ENCODE assay signal across 13 cellular contexts in genomic region chr6:151276112-151276745, GRCh38. TPM values are rescaled to one million over a fixed set of nuclear protein-coding genes. Genes with fewer than 3 reads are reported as not detected.
A peak's percentile ranks its signal among the peaks of the same experiment; 100 is the strongest.
DNase-seq lines count a peak whose midpoint lies in the region; ATAC-seq, FAIRE-seq and TF ChIP-seq lines count a peak whose summit lies in the region.
"Had no signal": no experiment of that assay in that cellular context is flagged by ENCODE, and none has a peak within 500 bp of the region (broad histone marks: within the 10 kb centered on the region; RNA-seq: fewer than 3 reads in every experiment).

No MANE protein-coding gene starts in this region.

- no peaks in the 10 kb centered on the region for H3K9me3 Mint-ChIP-seq in astrocyte (ENCODE audit: unreplicated experiment)
- no peaks in the 10 kb centered on the region for H3K9me3 Mint-ChIP-seq in stimulated activated naive CD8-positive, alpha-beta T cell treated with anti-CD3 and anti-CD28 coated beads, Interleukin-15, amount 100 ng/mL, for 72 hours
- H3K9me3 Mint-ChIP-seq: activated CD4-positive, alpha-beta T cell treated with anti-CD3 and anti-CD28 coated beads, Interleukin-2, amount 10 ng/mL, durations not matched to agents 7 days and 5 days; activated naive CD8-positive, alpha-beta T cell treated with anti-CD3 and anti-CD28 coated beads, Interleukin-2, amount 10 ng/mL, durations not matched to agents 7 days and 5 days had no signal

- TF ChIP-seq CTCF in astrocyte (IDR thresholded peaks at IDR 0.05; ENCODE audit: insufficient read depth, low read depth, low read length), result no peak
- peak in 2 of 4 experiments; percentile 38 to 64 for TF ChIP-seq CTCF in gastroesophageal sphincter (IDR thresholded peaks at IDR 0.05)

- TF ChIP-seq POLR2A in gastroesophageal sphincter (IDR thresholded peaks at IDR 0.05), result no peak

- H2AFZ ChIP-seq in astrocyte (ENCODE audit: low read depth, low read length), result no peak overlapping the region

- H3K9ac ChIP-seq in astrocyte (ENCODE audit: low read length), result no peak overlapping the region

- ATAC-seq in gastroesophageal sphincter (peak; percentile 94), HG03196 (IDR thresholded peaks at IDR 0.05; ENCODE audit: unreplicated experiment) (no peak)
- no peak for ATAC-seq in stimulated activated naive CD8-positive, alpha-beta T cell treated with anti-CD3 and anti-CD28 coated beads, Interleukin-15, amount 100 ng/mL, for 72 hours
- ATAC-seq: PC-3 had no signal

- H3K4me1 ChIP-seq in astrocyte (ENCODE audit: insufficient read depth, low read length) (peaks cover 9% of the 10 kb centered on the region), gastroesophageal sphincter (peaks cover 0 to 74% (median 6%) of the 10 kb centered on the region in 3 donors)
- H3K4me1 ChIP-seq: pancreas had no signal

- peak overlapping the region; percentile 41 for H3K4me2 ChIP-seq in astrocyte (ENCODE audit: low read length)

- H4K20me1 ChIP-seq in astrocyte (ENCODE audit: insufficient read depth, low read length), result peaks cover 34% of the 10 kb centered on the region

- peaks cover 99% of the 10 kb centered on the region for H3K79me2 ChIP-seq in astrocyte (ENCODE audit: insufficient read depth, low read length)

- in situ Hi-C loops in G401 (cut with HindIII; ENCODE audit: low sequenced_read_pairs), result no loop called here

- H3K9me3 ChIP-seq in astrocyte (ENCODE audit: insufficient read depth, low read depth, low read length) (no peaks in the 10 kb centered on the region), gastroesophageal sphincter (no peaks in the 10 kb centered on the region)
- H3K9me3 ChIP-seq: pancreas had no signal

- no peaks in the 10 kb centered on the region for H3K36me3 Mint-ChIP-seq in astrocyte (ENCODE audit: low read depth, unreplicated experiment)
- H3K36me3 Mint-ChIP-seq: activated naive CD8-positive, alpha-beta T cell treated with anti-CD3 and anti-CD28 coated beads, Interleukin-2, amount 10 ng/mL, durations not matched to agents 7 days and 5 days had no signal

- peak overlapping the region; percentile 92 for H3K27ac Mint-ChIP-seq in astrocyte (ENCODE audit: unreplicated experiment)
- H3K27ac Mint-ChIP-seq in stimulated activated naive CD8-positive, alpha-beta T cell treated with anti-CD3 and anti-CD28 coated beads, Interleukin-15, amount 100 ng/mL, for 72 hours, result no peak overlapping the region
- H3K27ac Mint-ChIP-seq: activated CD4-positive, alpha-beta T cell treated with anti-CD3 and anti-CD28 coated beads, Interleukin-2, amount 10 ng/mL, durations not matched to agents 7 days and 5 days; activated naive CD8-positive, alpha-beta T cell treated with anti-CD3 and anti-CD28 coated beads, Interleukin-2, amount 10 ng/mL, durations not matched to agents 7 days and 5 days had no signal

- H3K4me1 Mint-ChIP-seq in astrocyte (ENCODE audit: low read depth, unreplicated experiment), result peaks cover 20% of the 10 kb centered on the region
- no peaks in the 10 kb centered on the region for H3K4me1 Mint-ChIP-seq in stimulated activated naive CD8-positive, alpha-beta T cell treated with anti-CD3 and anti-CD28 coated beads, Interleukin-15, amount 100 ng/mL, for 72 hours

- H3K4me3 Mint-ChIP-seq in astrocyte (ENCODE audit: unreplicated experiment), result no peak overlapping the region
- H3K4me3 Mint-ChIP-seq in stimulated activated naive CD8-positive, alpha-beta T cell treated with anti-CD3 and anti-CD28 coated beads, Interleukin-15, amount 100 ng/mL, for 72 hours, result no peak overlapping the region
- H3K4me3 Mint-ChIP-seq: activated CD4-positive, alpha-beta T cell treated with anti-CD3 and anti-CD28 coated beads, Interleukin-2, amount 10 ng/mL, durations not matched to agents 7 days and 5 days; activated naive CD8-positive, alpha-beta T cell treated with anti-CD3 and anti-CD28 coated beads, Interleukin-2, amount 10 ng/mL, durations not matched to agents 7 days and 5 days had no signal

- DNase-seq in G401 (ENCODE audit: low spot score) (peak; percentile 69), astrocyte (ENCODE audit: low read depth) (peak; percentile 80), renal cortical epithelial cell (ENCODE audit: low read depth) (peak; percentile 82), DMS53 (lab: John Stamatoyannopoulos, UW) (no peak), activated T-cell treated with anti-CD3 and anti-CD28 coated beads for 4 hours (no peak)
- DNase-seq in stimulated activated naive CD8-positive, alpha-beta T cell treated with anti-CD3 and anti-CD28 coated beads, Interleukin-15, amount 100 ng/mL, for 72 hours, result no peak
- DNase-seq: activated CD4-positive, alpha-beta T cell treated with anti-CD3 and anti-CD28 coated beads, Interleukin-2, amount 10 ng/mL, durations not matched to agents 7 days and 5 days; activated naive CD8-positive, alpha-beta T cell treated with anti-CD3 and anti-CD28 coated beads, Interleukin-2, amount 10 ng/mL, durations not matched to agents 7 days and 5 days; NCI-H1105; pancreas; PC-3 had no signal

- 29 to 47% methylated on average over 4 of the region's 4 CpGs for WGBS in gastroesophageal sphincter (ENCODE audit: low coverage in 1 of 2), 2 donors

- no peak overlapping the region for H3K27ac ChIP-seq in astrocyte (ENCODE audit: low read depth, low read length)
- peak overlapping the region in 3 of 4 donors; percentile 53 to 73 (median 58) for H3K27ac ChIP-seq in gastroesophageal sphincter
- H3K27ac ChIP-seq: pancreas had no signal

- no peaks in the 10 kb centered on the region for H3K27me3 Mint-ChIP-seq in astrocyte (ENCODE audit: low read depth, unreplicated experiment)
- H3K27me3 Mint-ChIP-seq in stimulated activated naive CD8-positive, alpha-beta T cell treated with anti-CD3 and anti-CD28 coated beads, Interleukin-15, amount 100 ng/mL, for 72 hours, result peaks cover 21% of the 10 kb centered on the region

- no peak for FAIRE-seq in astrocyte (lab: Jason Lieb, UNC)
- FAIRE-seq: pancreas had no signal

- H3K27me3 ChIP-seq in astrocyte (ENCODE audit: insufficient read depth, low read length) (no peaks in the 10 kb centered on the region), gastroesophageal sphincter (no peaks in the 10 kb centered on the region)
- H3K27me3 ChIP-seq: pancreas had no signal

- no peak for TF ChIP-seq EP300 in gastroesophageal sphincter (IDR thresholded peaks at IDR 0.05)

- H3K4me3 ChIP-seq in astrocyte (ENCODE audit: insufficient read depth, low read depth, low read length) (no peak overlapping the region), gastroesophageal sphincter (no peak overlapping the region)
- H3K4me3 ChIP-seq: pancreas had no signal

- H3K36me3 ChIP-seq in astrocyte (ENCODE audit: insufficient read depth, low read length) (no peaks in the 10 kb centered on the region), gastroesophageal sphincter (no peaks in the 10 kb centered on the region)
- H3K36me3 ChIP-seq: pancreas had no signal

RNA-seq across cellular contexts. Expression of gene AKAP12, which starts 36.5 kb away (rescaled TPM):
- total RNA-seq in G401 (2014; rRNA removed; shearing (Covaris generic)), result 13.0 and 15.4 TPM in 2 replicates
- 76.1 and 115 TPM in 2 replicates for total RNA-seq in astrocyte
- 100 to 1,000 TPM; 150 to 245 (median 185) TPM for total RNA-seq in gastroesophageal sphincter
- total RNA-seq in renal cortical epithelial cell, result 54.4 and 218 TPM in 2 replicates

Comparison
In these comparisons a context has a peak if more than half of its experiments do, and no peak if none do; other contexts are left out.
1. DNase-seq: peak in G401 (single experiment), astrocyte (single experiment) and renal cortical epithelial cell (single experiment); none in stimulated activated naive CD8-positive, alpha-beta T cell treated with anti-CD3 and anti-CD28 coated beads, Interleukin-15, amount 100 ng/mL, for 72 hours (0 of 2), DMS53 (single experiment) and activated T-cell treated with anti-CD3 and anti-CD28 coated beads for 4 hours (single experiment).